1 cellular context compared by ENCODE assay signal in genomic region chr11:69567951-69568808, GRCh38.
TF ChIP-seq lines count a peak whose summit lies in the region.

No MANE protein-coding gene starts in this region.

TF ChIP-seq in HepG2, 621 proteins besides CTCF, POLR2A, EP300 and RAD21 (continued from another document and continues in another):
- TF ChIP-seq MTA1 (CRISPR knock-in tag; IDR thresholded peaks at IDR 0.05; ENCODE audit: borderline replicate concordance) (no peak), ESRRA (CRISPR knock-in tag; IDR thresholded peaks at IDR 0.05; ENCODE audit: low read depth) (no peak), SMAD1 (CRISPR knock-in tag; IDR thresholded peaks at IDR 0.05; ENCODE audit: borderline replicate concordance, low read depth) (peak; percentile 46; the same call in 1 of the 2 replicates), SOX5 (CRISPR knock-in tag; IDR thresholded peaks at IDR 0.05; ENCODE audit: borderline replicate concordance) (peak; percentile 72), MBNL3 (CRISPR knock-in tag; conservative IDR thresholded peaks at IDR 0.05) (no peak), SMARCE1 (IDR thresholded peaks at IDR 0.05; ENCODE audit: borderline replicate concordance) (no peak), ATF7-NPFF (CRISPR knock-in tag; IDR thresholded peaks at IDR 0.05; ENCODE audit: low read depth) (no peak), HOXA9 (CRISPR knock-in tag; IDR thresholded peaks at IDR 0.05; ENCODE audit: borderline replicate concordance) (no peak), ZNF430 (CRISPR knock-in tag; IDR thresholded peaks at IDR 0.05) (peak; percentile 58; the same call in 1 of the 2 replicates), CREBL2 (CRISPR knock-in tag; IDR thresholded peaks at IDR 0.05; ENCODE audit: borderline replicate concordance) (no peak), FOXO1 (CRISPR knock-in tag; IDR thresholded peaks at IDR 0.05) (0 out of 2 replicates have a peak, but pooled peaks have one; percentile 55), YY1 (IDR thresholded peaks at IDR 0.05; ENCODE audit: insufficient read depth, insufficient replicate concordance, low read depth, low read length) (peak; percentile 9), FOXM1 (CRISPR knock-in tag; IDR thresholded peaks at IDR 0.05) (no peak), KDM5B (CRISPR knock-in tag; IDR thresholded peaks at IDR 0.05; ENCODE audit: borderline replicate concordance) (no peak; the same call in 1 of the 2 replicates), ZNF883 (CRISPR knock-in tag; IDR thresholded peaks at IDR 0.05; ENCODE audit: not compliant biosample characterization) (no peak), SKI (IDR thresholded peaks at IDR 0.05; ENCODE audit: partially characterized antibody) (peak; percentile 86), ZNF546 (CRISPR knock-in tag; conservative IDR thresholded peaks at IDR 0.05) (no peak), SETDB1 (CRISPR knock-in tag; IDR thresholded peaks at IDR 0.05; ENCODE audit: borderline replicate concordance) (no peak), KDM3A (CRISPR knock-in tag; IDR thresholded peaks at IDR 0.05; ENCODE audit: low read depth) (0 out of 2 replicates have a peak, but pooled peaks have one; percentile 60), CHD2 (IDR thresholded peaks at IDR 0.05; ENCODE audit: low read depth, low read length) (no peak), ZNF329 (CRISPR knock-in tag; IDR thresholded peaks at IDR 0.05; ENCODE audit: low read depth) (no peak), HMG20B (CRISPR knock-in tag; conservative IDR thresholded peaks at IDR 0.05) (no peak), AFF4 (CRISPR knock-in tag; IDR thresholded peaks at IDR 0.05) (no peak), NR1H2 (CRISPR knock-in tag; IDR thresholded peaks at IDR 0.05; ENCODE audit: borderline replicate concordance, low read depth) (no peak), MED13 (CRISPR knock-in tag; IDR thresholded peaks at IDR 0.05) (no peak), NFIB (CRISPR knock-in tag; IDR thresholded peaks at IDR 0.05; ENCODE audit: borderline replicate concordance) (no peak), CBX1 (IDR thresholded peaks at IDR 0.05; ENCODE audit: low read depth) (no peak), DPF2 (CRISPR knock-in tag; IDR thresholded peaks at IDR 0.05; ENCODE audit: borderline replicate concordance, low read depth) (peak; percentile 71), ZFP82 (CRISPR knock-in tag; IDR thresholded peaks at IDR 0.05; ENCODE audit: borderline replicate concordance) (no peak), HOXA3 (CRISPR knock-in tag; IDR thresholded peaks at IDR 0.05) (peak; percentile 41; the same call in 1 of the 2 replicates), HNF4A (CRISPR knock-in tag; IDR thresholded peaks at IDR 0.05) (peak; percentile 49; the same call in 1 of the 2 replicates), ZNF891 (CRISPR knock-in tag; IDR thresholded peaks at IDR 0.05) (no peak), ZNF326 (CRISPR knock-in tag; IDR thresholded peaks at IDR 0.05; ENCODE audit: borderline replicate concordance) (no peak), ZNF772 (CRISPR knock-in tag; IDR thresholded peaks at IDR 0.05) (0 out of 2 replicates have a peak, but pooled peaks have one; percentile 43), SATB2 (CRISPR knock-in tag; IDR thresholded peaks at IDR 0.05) (no peak), TOPORS (CRISPR knock-in tag; IDR thresholded peaks at IDR 0.05) (no peak), BCL3 (CRISPR knock-in tag; IDR thresholded peaks at IDR 0.05) (no peak; the same call in 1 of the 2 replicates), ZEB1 (IDR thresholded peaks at IDR 0.05; ENCODE audit: insufficient replicate concordance, low read depth) (peak; percentile 70), ZNF850 (CRISPR knock-in tag; conservative IDR thresholded peaks at IDR 0.05) (no peak), POLR2AphosphoS5 (IDR thresholded peaks at IDR 0.05; ENCODE audit: low read depth, low read length) (no peak), ZNF761 (CRISPR knock-in tag; conservative IDR thresholded peaks at IDR 0.05) (peak; percentile 32; the same call in 1 of the 2 replicates), ZSCAN9 (CRISPR knock-in tag; IDR thresholded peaks at IDR 0.05; ENCODE audit: borderline replicate concordance) (no peak)
- TF ChIP-seq, protein P1, sequence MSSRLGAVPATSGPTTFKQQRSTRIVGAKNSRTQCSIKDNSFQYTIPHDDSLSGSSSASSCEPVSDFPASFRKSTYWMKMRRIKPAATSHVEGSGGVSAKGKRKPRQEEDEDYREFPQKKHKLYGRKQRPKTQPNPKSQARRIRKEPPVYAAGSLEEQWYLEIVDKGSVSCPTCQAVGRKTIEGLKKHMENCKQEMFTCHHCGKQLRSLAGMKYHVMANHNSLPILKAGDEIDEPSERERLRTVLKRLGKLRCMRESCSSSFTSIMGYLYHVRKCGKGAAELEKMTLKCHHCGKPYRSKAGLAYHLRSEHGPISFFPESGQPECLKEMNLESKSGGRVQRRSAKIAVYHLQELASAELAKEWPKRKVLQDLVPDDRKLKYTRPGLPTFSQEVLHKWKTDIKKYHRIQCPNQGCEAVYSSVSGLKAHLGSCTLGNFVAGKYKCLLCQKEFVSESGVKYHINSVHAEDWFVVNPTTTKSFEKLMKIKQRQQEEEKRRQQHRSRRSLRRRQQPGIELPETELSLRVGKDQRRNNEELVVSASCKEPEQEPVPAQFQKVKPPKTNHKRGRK (CRISPR knock-in tag; IDR thresholded peaks at IDR 0.05) = no peak
- TF ChIP-seq, protein P2, sequence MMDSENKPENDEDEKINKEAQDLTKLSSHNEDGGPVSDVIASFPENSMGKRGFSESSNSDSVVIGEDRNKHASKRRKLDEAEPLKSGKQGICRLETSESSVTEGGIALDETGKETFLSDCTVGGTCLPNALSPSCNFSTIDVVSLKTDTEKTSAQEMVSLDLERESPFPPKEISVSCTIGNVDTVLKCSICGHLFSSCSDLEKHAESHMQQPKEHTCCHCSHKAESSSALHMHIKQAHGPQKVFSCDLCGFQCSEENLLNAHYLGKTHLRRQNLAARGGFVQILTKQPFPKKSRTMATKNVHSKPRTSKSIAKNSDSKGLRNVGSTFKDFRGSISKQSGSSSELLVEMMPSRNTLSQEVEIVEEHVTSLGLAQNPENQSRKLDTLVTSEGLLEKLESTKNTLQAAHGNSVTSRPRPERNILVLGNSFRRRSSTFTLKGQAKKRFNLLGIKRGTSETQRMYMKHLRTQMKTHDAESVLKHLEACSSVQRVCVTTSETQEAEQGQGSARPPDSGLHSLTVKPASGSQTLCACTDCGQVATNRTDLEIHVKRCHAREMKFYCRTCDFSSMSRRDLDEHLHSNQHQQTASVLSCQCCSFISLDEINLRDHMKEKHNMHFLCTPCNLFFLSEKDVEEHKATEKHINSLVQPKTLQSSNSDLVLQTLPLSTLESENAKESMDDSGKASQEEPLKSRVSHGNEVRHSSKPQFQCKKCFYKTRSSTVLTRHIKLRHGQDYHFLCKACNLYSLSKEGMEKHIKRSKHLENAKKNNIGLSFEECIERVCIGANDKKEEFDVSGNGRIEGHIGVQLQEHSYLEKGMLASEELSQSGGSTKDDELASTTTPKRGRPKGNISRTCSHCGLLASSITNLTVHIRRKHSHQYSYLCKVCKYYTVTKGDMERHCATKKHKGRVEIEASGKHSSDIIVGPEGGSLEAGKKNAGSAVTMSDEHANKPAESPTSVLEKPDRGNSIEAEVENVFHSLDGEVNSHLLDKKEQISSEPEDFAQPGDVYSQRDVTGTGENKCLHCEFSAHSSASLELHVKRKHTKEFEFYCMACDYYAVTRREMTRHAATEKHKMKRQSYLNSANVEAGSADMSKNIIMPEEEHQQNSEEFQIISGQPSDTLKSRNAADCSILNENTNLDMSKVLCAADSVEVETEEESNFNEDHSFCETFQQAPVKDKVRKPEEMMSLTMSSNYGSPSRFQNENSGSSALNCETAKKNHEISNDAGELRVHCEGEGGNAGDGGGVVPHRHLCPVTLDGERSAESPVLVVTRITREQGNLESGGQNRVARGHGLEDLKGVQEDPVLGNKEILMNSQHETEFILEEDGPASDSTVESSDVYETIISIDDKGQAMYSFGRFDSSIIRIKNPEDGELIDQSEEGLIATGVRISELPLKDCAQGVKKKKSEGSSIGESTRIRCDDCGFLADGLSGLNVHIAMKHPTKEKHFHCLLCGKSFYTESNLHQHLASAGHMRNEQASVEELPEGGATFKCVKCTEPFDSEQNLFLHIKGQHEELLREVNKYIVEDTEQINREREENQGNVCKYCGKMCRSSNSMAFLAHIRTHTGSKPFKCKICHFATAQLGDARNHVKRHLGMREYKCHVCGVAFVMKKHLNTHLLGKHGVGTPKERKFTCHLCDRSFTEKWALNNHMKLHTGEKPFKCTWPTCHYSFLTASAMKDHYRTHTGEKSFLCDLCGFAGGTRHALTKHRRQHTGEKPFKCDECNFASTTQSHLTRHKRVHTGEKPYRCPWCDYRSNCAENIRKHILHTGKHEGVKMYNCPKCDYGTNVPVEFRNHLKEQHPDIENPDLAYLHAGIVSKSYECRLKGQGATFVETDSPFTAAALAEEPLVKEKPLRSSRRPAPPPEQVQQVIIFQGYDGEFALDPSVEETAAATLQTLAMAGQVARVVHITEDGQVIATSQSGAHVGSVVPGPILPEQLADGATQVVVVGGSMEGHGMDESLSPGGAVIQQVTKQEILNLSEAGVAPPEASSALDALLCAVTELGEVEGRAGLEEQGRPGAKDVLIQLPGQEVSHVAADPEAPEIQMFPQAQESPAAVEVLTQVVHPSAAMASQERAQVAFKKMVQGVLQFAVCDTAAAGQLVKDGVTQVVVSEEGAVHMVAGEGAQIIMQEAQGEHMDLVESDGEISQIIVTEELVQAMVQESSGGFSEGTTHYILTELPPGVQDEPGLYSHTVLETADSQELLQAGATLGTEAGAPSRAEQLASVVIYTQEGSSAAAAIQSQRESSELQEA (CRISPR knock-in tag; IDR thresholded peaks at IDR 0.05; ENCODE audit: not compliant biosample characterization) = no peak
- TF ChIP-seq, protein P3, sequence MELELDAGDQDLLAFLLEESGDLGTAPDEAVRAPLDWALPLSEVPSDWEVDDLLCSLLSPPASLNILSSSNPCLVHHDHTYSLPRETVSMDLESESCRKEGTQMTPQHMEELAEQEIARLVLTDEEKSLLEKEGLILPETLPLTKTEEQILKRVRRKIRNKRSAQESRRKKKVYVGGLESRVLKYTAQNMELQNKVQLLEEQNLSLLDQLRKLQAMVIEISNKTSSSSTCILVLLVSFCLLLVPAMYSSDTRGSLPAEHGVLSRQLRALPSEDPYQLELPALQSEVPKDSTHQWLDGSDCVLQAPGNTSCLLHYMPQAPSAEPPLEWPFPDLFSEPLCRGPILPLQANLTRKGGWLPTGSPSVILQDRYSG (CRISPR knock-in tag; IDR thresholded peaks at IDR 0.05) = no peak
- TF ChIP-seq, protein P4, sequence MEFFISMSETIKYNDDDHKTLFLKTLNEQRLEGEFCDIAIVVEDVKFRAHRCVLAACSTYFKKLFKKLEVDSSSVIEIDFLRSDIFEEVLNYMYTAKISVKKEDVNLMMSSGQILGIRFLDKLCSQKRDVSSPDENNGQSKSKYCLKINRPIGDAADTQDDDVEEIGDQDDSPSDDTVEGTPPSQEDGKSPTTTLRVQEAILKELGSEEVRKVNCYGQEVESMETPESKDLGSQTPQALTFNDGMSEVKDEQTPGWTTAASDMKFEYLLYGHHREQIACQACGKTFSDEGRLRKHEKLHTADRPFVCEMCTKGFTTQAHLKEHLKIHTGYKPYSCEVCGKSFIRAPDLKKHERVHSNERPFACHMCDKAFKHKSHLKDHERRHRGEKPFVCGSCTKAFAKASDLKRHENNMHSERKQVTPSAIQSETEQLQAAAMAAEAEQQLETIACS (CRISPR knock-in tag; IDR thresholded peaks at IDR 0.05) = no peak
- TF ChIP-seq, protein P5, sequence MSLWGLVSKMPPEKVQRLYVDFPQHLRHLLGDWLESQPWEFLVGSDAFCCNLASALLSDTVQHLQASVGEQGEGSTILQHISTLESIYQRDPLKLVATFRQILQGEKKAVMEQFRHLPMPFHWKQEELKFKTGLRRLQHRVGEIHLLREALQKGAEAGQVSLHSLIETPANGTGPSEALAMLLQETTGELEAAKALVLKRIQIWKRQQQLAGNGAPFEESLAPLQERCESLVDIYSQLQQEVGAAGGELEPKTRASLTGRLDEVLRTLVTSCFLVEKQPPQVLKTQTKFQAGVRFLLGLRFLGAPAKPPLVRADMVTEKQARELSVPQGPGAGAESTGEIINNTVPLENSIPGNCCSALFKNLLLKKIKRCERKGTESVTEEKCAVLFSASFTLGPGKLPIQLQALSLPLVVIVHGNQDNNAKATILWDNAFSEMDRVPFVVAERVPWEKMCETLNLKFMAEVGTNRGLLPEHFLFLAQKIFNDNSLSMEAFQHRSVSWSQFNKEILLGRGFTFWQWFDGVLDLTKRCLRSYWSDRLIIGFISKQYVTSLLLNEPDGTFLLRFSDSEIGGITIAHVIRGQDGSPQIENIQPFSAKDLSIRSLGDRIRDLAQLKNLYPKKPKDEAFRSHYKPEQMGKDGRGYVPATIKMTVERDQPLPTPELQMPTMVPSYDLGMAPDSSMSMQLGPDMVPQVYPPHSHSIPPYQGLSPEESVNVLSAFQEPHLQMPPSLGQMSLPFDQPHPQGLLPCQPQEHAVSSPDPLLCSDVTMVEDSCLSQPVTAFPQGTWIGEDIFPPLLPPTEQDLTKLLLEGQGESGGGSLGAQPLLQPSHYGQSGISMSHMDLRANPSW (CRISPR knock-in tag; IDR thresholded peaks at IDR 0.05; ENCODE audit: borderline replicate concordance) = no peak
